ENCODE assay signal across 16 cellular contexts in the genomic region with DNA sequence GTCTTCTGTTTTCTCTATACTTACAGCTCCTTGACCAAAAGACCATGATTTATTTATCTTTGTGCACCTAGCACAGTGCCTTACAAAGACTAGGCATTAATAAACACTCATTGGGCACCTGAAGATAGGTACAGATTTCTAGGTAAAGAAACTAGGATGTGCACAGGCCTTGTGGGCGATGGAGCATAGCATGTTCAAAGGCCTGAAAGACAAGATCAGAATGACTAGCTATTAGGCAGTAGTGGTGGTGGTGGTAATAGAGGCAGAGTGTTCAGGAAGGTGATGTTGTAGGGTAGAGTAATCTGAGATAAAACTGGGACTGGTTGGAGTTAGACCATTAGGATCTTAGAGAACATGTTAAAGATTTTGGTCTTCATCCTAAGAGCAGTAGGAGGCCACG. TPM values are rescaled to one million over a fixed set of nuclear protein-coding genes. Genes with fewer than 3 reads are reported as not detected.
DNase-seq lines count a peak whose midpoint lies in the region; ATAC-seq and TF ChIP-seq lines count a peak whose summit lies in the region.
"Had no signal": no experiment of that assay in that cellular context is flagged by ENCODE, and none has a peak within 500 bp of the region (broad histone marks: within the 10 kb centered on the region; RNA-seq: fewer than 3 reads in every experiment).

No MANE protein-coding gene starts in this region.

- H3K27me3 ChIP-seq in right atrium auricular region: no peaks in the 10 kb centered on the region

- no peak overlapping the region for H3K4me3 Mint-ChIP-seq in naive B cell
- H3K4me3 Mint-ChIP-seq: CD8-positive, alpha-beta memory T cell had no signal

- H3K27ac ChIP-seq in right atrium auricular region: peak overlapping the region; percentile 85 to 90
- H3K27ac ChIP-seq: A549, PC-9 had no signal

- intact Hi-C loops in cardiac septum (cut with DNase I): no loop called here

- H3K36me3 Mint-ChIP-seq in naive B cell: peaks cover 0 to 14% of the 10 kb centered on the region in 2 donors

- H3K36me3 ChIP-seq in right atrium auricular region: no peaks in the 10 kb centered on the region

- H3K4me1 Mint-ChIP-seq in naive B cell: peaks cover 32 to 53% (median 33%) of the 10 kb centered on the region in 3 donors

- H3K9me3 ChIP-seq in right atrium auricular region: no peaks in the 10 kb centered on the region
- H3K9me3 ChIP-seq: A549 had no signal

- no peak for TF ChIP-seq CTCF in right atrium auricular region (IDR thresholded peaks at IDR 0.05)

- H3K4me1 ChIP-seq in right atrium auricular region: peaks cover 0 to 39% of the 10 kb centered on the region in 2 donors
- H3K4me1 ChIP-seq: A549 had no signal

- H3K27me3 Mint-ChIP-seq in naive B cell: no peaks in the 10 kb centered on the region

- peak overlapping the region in 4 of 6 donors; percentile 1 to 62 (median 30) for H3K27ac Mint-ChIP-seq in naive B cell

- peaks cover 0 to 2% (median 0%) of the 10 kb centered on the region in 7 donors for H3K9me3 Mint-ChIP-seq in naive B cell

- peak; percentile 21 for ATAC-seq in HG02610 (IDR thresholded peaks at IDR 0.05; ENCODE audit: unreplicated experiment)
- ATAC-seq in naive B cell (ENCODE audit: low read depth in 2 of 2): no peak
- no peak for ATAC-seq in HG03354 (IDR thresholded peaks at IDR 0.05; ENCODE audit: poor library complexity, severe bottlenecking, unreplicated experiment)
- no peak for ATAC-seq in HG02840 (IDR thresholded peaks at IDR 0.05; ENCODE audit: low FRiP score, unreplicated experiment)
- ATAC-seq: A549 had no signal

- DNase-seq in right atrium auricular region (ENCODE audit: low spot score) (no peak), cardiac septum (ENCODE audit: low spot score) (no peak), naive B cell (no peak), nucleus accumbens (lab: John Stamatoyannopoulos, UW) (no peak)
- DNase-seq: CD8-positive, alpha-beta memory T cell; H7; IMR-90; NCI-H345; NCI-H526 treated with DMSO at 0.1 percent for 48 hours; T-helper 1 cell had no signal

- H3K4me3 ChIP-seq in right atrium auricular region: no peak overlapping the region
- H3K4me3 ChIP-seq: A549, PC-9 had no signal

RNA-seq across cellular contexts. Expression of a gene that starts 3.9 kb away (rescaled TPM):
- 100 to 1,000 TPM in 1 of 2 donors, 10 to 100 TPM in 1; 74.7 to 132 TPM for total RNA-seq in right atrium auricular region
- 135 TPM for total RNA-seq in cardiac septum
- polyA plus RNA-seq in naive B cell (ENCODE audit: low read depth in 6 of 6): 1 to 10 TPM in 2 of 6 donors, under 1 TPM in 4; 0.35 to 2.1 (median 0.74) TPM
- total RNA-seq: H7, HT-29 had no signal
- polyA plus RNA-seq: A549 had no signal
